22 cellular contexts compared by ENCODE assay signal in the genomic region with DNA sequence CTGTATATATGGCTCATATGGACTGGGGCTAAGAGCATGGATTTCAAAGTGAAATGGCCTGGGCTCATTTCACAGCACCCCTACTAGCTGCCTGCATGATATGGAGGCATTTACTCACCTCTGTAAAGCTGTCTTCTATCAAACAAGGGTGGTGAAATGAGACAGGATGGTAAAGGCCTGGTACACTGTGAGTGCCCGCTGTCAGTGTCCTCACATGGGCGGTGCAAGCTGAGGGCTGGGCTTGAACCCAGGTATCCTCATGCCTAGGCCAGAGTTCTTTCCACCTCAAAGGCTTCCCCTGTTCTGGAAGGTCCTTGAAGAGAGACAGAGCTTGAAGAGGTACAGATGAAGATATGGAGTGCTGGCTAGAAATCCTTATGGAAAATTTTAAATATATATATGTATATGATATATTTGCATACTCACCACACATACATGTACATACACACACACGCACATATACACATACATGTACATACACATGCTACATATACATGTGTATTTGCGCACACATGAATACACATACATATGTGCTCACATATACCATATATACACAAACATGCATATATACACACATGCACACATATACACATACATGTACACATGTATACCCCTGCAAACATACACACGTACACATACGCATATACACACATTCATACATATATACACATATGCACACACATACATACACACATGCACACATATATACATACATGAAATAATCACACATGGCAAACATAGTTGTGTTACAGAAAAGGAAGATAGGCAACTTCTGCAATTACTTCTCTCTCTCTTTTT. TPM values are rescaled to one million over a fixed set of nuclear protein-coding genes. Genes with fewer than 3 reads are reported as not detected.
DNase-seq lines count a peak whose midpoint lies in the region; ATAC-seq and TF ChIP-seq lines count a peak whose summit lies in the region.
"Had no signal": no experiment of that assay in that cellular context is flagged by ENCODE, and none has a peak within 500 bp of the region (broad histone marks: within the 10 kb centered on the region; RNA-seq: fewer than 3 reads in every experiment).

No MANE protein-coding gene starts in this region.

- H2BK5ac ChIP-seq in mesenchymal stem cell (ENCODE audit: low read depth, low read length, poor library complexity, severe bottlenecking), result no peak overlapping the region

- H3K27me3 Mint-ChIP-seq in activated T-helper 1 cell treated with anti-CD3 and anti-CD28 coated beads, Interleukin-12 subunit alpha, Interleukin-12 subunit beta, Interleukin-2, Interleukin-4 antibody, amounts not matched to agents 30 ng/mL and 10 ng/mL and 1 ng/mL, durations not matched to agents 14 hours and 24 hours and 36 hours (ENCODE audit: insufficient read depth), result no peaks in the 10 kb centered on the region

- no peak overlapping the region for H2AFZ ChIP-seq in mesenchymal stem cell (ENCODE audit: low read depth, low read length)
- H2AFZ ChIP-seq: GM23248, parathyroid adenoma had no signal

- peaks cover 48% of the 10 kb centered on the region for H3K36me3 Mint-ChIP-seq in activated T-helper 1 cell treated with anti-CD3 and anti-CD28 coated beads, Interleukin-12 subunit alpha, Interleukin-12 subunit beta, Interleukin-2, Interleukin-4 antibody, amounts not matched to agents 30 ng/mL and 10 ng/mL and 1 ng/mL, durations not matched to agents 14 hours and 24 hours and 36 hours (ENCODE audit: low read depth)

- peak overlapping the region; percentile 90 for H3K27ac Mint-ChIP-seq in activated T-helper 1 cell treated with anti-CD3 and anti-CD28 coated beads, Interleukin-12 subunit alpha, Interleukin-12 subunit beta, Interleukin-2, Interleukin-4 antibody, amounts not matched to agents 30 ng/mL and 10 ng/mL and 1 ng/mL, durations not matched to agents 14 hours and 24 hours and 36 hours
- H3K27ac Mint-ChIP-seq: nephron had no signal

- no peak overlapping the region for H3K4me2 ChIP-seq in mesenchymal stem cell (ENCODE audit: low read length, poor library complexity, severe bottlenecking)

- DNase-seq in cardiac muscle cell (ENCODE audit: low read depth in 1 of 2, low spot score in 1 of 2) (no peak), cardiac septum (ENCODE audit: low spot score) (no peak), mesenchymal stem cell (no peak), aorta (no peak)
- no peak for DNase-seq in activated T-helper 1 cell treated with anti-CD3 and anti-CD28 coated beads, Interleukin-12 subunit alpha, Interleukin-12 subunit beta, Interleukin-2, Interleukin-4 antibody, amounts not matched to agents 30 ng/mL and 10 ng/mL and 1 ng/mL, durations not matched to agents 14 hours and 24 hours and 36 hours (ENCODE audit: low spot score)
- no peak for DNase-seq in stimulated activated naive CD8-positive, alpha-beta T cell treated with anti-CD3 and anti-CD28 coated beads, Interleukin-15, Interleukin-2, amounts not matched to agents 100 U/mL and 50 U/mL, for 24 hours
- DNase-seq: activated naive CD4-positive, alpha-beta T cell treated with anti-CD3 and anti-CD28 coated beads, Interleukin-2, amount 50 U/mL, for 16 hours; activated T-cell treated with anti-CD3 and anti-CD28 coated beads, Interleukin-2, amount 50 U/mL, for 4 hours; cortex of kidney; EL; GM23248; NCI-H1048; NCI-H2029 treated with DMSO at 0.1 percent for 48 hours; NCI-H345; PC-3; right cardiac atrium; stimulated activated CD4-positive, alpha-beta T cell treated with anti-CD3 and anti-CD28 coated beads, Interleukin-15, amount 100 ng/mL, for 24 hours; substantia nigra had no signal

- H2BK15ac ChIP-seq in mesenchymal stem cell (ENCODE audit: low read depth, poor library complexity, severe bottlenecking), result no peak overlapping the region

- H3K4me1 ChIP-seq in cardiac muscle cell (ENCODE audit: low read depth), result peaks cover 59% of the 10 kb centered on the region
- peaks cover 23% of the 10 kb centered on the region for H3K4me1 ChIP-seq in mesenchymal stem cell (ENCODE audit: control insufficient read depth, insufficient read depth, low read depth, low read length)
- peaks cover 2 to 18% of the 10 kb centered on the region in 2 donors for H3K4me1 ChIP-seq in aorta (ENCODE audit: control insufficient read depth in 1 of 2, insufficient read depth in 2 of 2, low read length in 2 of 2)
- H3K4me1 ChIP-seq: parathyroid adenoma had no signal

- H3K36me3 ChIP-seq in cardiac muscle cell, result no peaks in the 10 kb centered on the region
- H3K36me3 ChIP-seq in mesenchymal stem cell (ENCODE audit: control insufficient read depth in 1 of 2, insufficient read depth in 2 of 2, low read depth in 1 of 2, low read length in 2 of 2), result peaks cover 17 to 21% of the 10 kb centered on the region in 2 experiments
- H3K36me3 ChIP-seq in aorta (ENCODE audit: control insufficient read depth in 1 of 2, insufficient read depth in 2 of 2, low read length in 1 of 2), result peaks cover 0 to 6% of the 10 kb centered on the region in 2 donors
- H3K36me3 ChIP-seq: vagina had no signal

- H2BK120ac ChIP-seq in mesenchymal stem cell (ENCODE audit: low read depth, low read length), result no peak overlapping the region

- H4K8ac ChIP-seq in mesenchymal stem cell (ENCODE audit: low read length), result peak overlapping the region; percentile 79

- H3K14ac ChIP-seq in mesenchymal stem cell (ENCODE audit: low read length in 2 of 2), result no peak overlapping the region

- peaks cover 32% of the 10 kb centered on the region for H3K79me1 ChIP-seq in mesenchymal stem cell (replicated peaks; ENCODE audit: low read length, poor library complexity, severe bottlenecking)

- H2AK5ac ChIP-seq in mesenchymal stem cell (ENCODE audit: low read length, severe bottlenecking), result peak overlapping the region; percentile 86

- H3K18ac ChIP-seq in mesenchymal stem cell (ENCODE audit: low read depth in 1 of 2, low read length in 2 of 2), result no peak overlapping the region

- peak overlapping the region in 1 of 2 experiments; percentile 53 for H2BK12ac ChIP-seq in mesenchymal stem cell (ENCODE audit: low read length in 2 of 2)

- no peak overlapping the region for H4K91ac ChIP-seq in mesenchymal stem cell (ENCODE audit: low read length)

- H3K9me3 Mint-ChIP-seq in activated T-helper 1 cell treated with anti-CD3 and anti-CD28 coated beads, Interleukin-12 subunit alpha, Interleukin-12 subunit beta, Interleukin-2, Interleukin-4 antibody, amounts not matched to agents 30 ng/mL and 10 ng/mL and 1 ng/mL, durations not matched to agents 14 hours and 24 hours and 36 hours, result no peaks in the 10 kb centered on the region
- H3K9me3 Mint-ChIP-seq: activated T-cell treated with anti-CD3 and anti-CD28 coated beads, Interleukin-2, amount 50 U/mL, for 4 hours; nephron had no signal

- no peak overlapping the region for H3K23ac ChIP-seq in mesenchymal stem cell (ENCODE audit: low read length in 2 of 2)

- intact Hi-C loops in cardiac septum (cut with DNase I), result loop anchor here (5.0 kb wide), 2 partner anchors 53 to 82 kb away; no protein-coding TSS in a partner anchor
- intact Hi-C loops in activated T-helper 1 cell treated with anti-CD3 and anti-CD28 coated beads, Interleukin-12 subunit alpha, Interleukin-12 subunit beta, Interleukin-2, Interleukin-4 antibody, amounts not matched to agents 30 ng/mL and 10 ng/mL and 1 ng/mL, durations not matched to agents 14 hours and 24 hours and 36 hours (cut with micrococcal nuclease), result loop anchor here (5.0 kb wide), 1 partner anchor 127 kb away; no protein-coding TSS in a partner anchor
- intact Hi-C loops in aorta (cut with DNase I), result no loop called here

- peaks cover 91% of the 10 kb centered on the region for H3K4me1 Mint-ChIP-seq in activated T-helper 1 cell treated with anti-CD3 and anti-CD28 coated beads, Interleukin-12 subunit alpha, Interleukin-12 subunit beta, Interleukin-2, Interleukin-4 antibody, amounts not matched to agents 30 ng/mL and 10 ng/mL and 1 ng/mL, durations not matched to agents 14 hours and 24 hours and 36 hours (ENCODE audit: low read depth)

- TF ChIP-seq CTCF in cardiac muscle cell (IDR thresholded peaks at IDR 0.05; ENCODE audit: low read depth, low read length), result no peak

- H3K9ac ChIP-seq in mesenchymal stem cell (ENCODE audit: low read length), result no peak overlapping the region
- H3K9ac ChIP-seq: GM23248, parathyroid adenoma had no signal

- over 99% methylated on average over 6 of the region's 6 CpGs for WGBS in mesenchymal stem cell
- WGBS in aorta, 2 donors, result 88 to 91% methylated on average over 6 of the region's 6 CpGs

- H3K4me3 Mint-ChIP-seq in activated T-helper 1 cell treated with anti-CD3 and anti-CD28 coated beads, Interleukin-12 subunit alpha, Interleukin-12 subunit beta, Interleukin-2, Interleukin-4 antibody, amounts not matched to agents 30 ng/mL and 10 ng/mL and 1 ng/mL, durations not matched to agents 14 hours and 24 hours and 36 hours, result peak overlapping the region; percentile 46
- H3K4me3 Mint-ChIP-seq: activated T-cell treated with anti-CD3 and anti-CD28 coated beads, Interleukin-2, amount 50 U/mL, for 4 hours; nephron had no signal

- no peak overlapping the region for H3K4me3 ChIP-seq in cardiac muscle cell
- H3K4me3 ChIP-seq in mesenchymal stem cell (ENCODE audit: insufficient read depth in 1 of 2, low read depth in 1 of 2, low read length in 2 of 2), result no peak overlapping the region
- H3K4me3 ChIP-seq in aorta (ENCODE audit: low read length in 2 of 2), result no peak overlapping the region
- H3K4me3 ChIP-seq: GM23248, vagina had no signal

- H3K4ac ChIP-seq in mesenchymal stem cell (ENCODE audit: low read depth in 1 of 2, low read length in 2 of 2), result no peak overlapping the region

- ATAC-seq in aorta (ENCODE audit: low FRiP score), result no peak
- ATAC-seq in stimulated activated naive CD8-positive, alpha-beta T cell treated with anti-CD3 and anti-CD28 coated beads, Interleukin-15, Interleukin-2, amounts not matched to agents 100 U/mL and 50 U/mL, for 24 hours, result no peak
- ATAC-seq in HG03469 (IDR thresholded peaks at IDR 0.05; ENCODE audit: unreplicated experiment), result no peak
- ATAC-seq: activated T-cell treated with anti-CD3 and anti-CD28 coated beads, Interleukin-2, amount 50 U/mL, for 4 hours; PC-3; right cardiac atrium had no signal

- no peaks in the 10 kb centered on the region for H3K27me3 ChIP-seq in cardiac muscle cell
- H3K27me3 ChIP-seq in mesenchymal stem cell (ENCODE audit: control insufficient read depth in 1 of 2, insufficient read depth in 1 of 2, low read length in 2 of 2), result no peaks in the 10 kb centered on the region
- H3K27me3 ChIP-seq in aorta (ENCODE audit: control insufficient read depth in 1 of 2, insufficient read depth in 2 of 2, low read length in 1 of 2), result no peaks in the 10 kb centered on the region
- H3K27me3 ChIP-seq: vagina had no signal

- H3K27ac ChIP-seq in cardiac muscle cell, result peak overlapping the region; percentile 83
- H3K27ac ChIP-seq in mesenchymal stem cell (ENCODE audit: low read length, poor library complexity, severe bottlenecking), result no peak overlapping the region
- peak overlapping the region; percentile 73 to 90 for H3K27ac ChIP-seq in aorta (ENCODE audit: low read depth in 1 of 2, low read length in 2 of 2)
- H3K27ac ChIP-seq: GM23248, parathyroid adenoma had no signal

- H3K9me3 ChIP-seq in cardiac muscle cell (ENCODE audit: low read depth) (no peaks in the 10 kb centered on the region), mesenchymal stem cell (ENCODE audit: control insufficient read depth, low read length) (no peaks in the 10 kb centered on the region), aorta (ENCODE audit: control insufficient read depth, low read length) (no peaks in the 10 kb centered on the region)
- H3K9me3 ChIP-seq: vagina had no signal

RNA-seq across cellular contexts. Expression of a gene that starts 44.7 kb away (rescaled TPM):
- total RNA-seq in cardiac muscle cell (123 and 178 TPM in 2 replicates), cardiac septum (98.7 TPM), aorta (100 to 1,000 TPM; 315 to 605 TPM)
- polyA plus RNA-seq in cardiac muscle cell (153 and 191 TPM in 2 replicates), aorta (100 to 1,000 TPM in 1 of 2 donors, 10 to 100 TPM in 1; 87.7 to 245 TPM)
- 595 and 619 TPM in 2 replicates for total RNA-seq in activated T-helper 1 cell treated with anti-CD3 and anti-CD28 coated beads, Interleukin-12 subunit alpha, Interleukin-12 subunit beta, Interleukin-2, Interleukin-4 antibody, amounts not matched to agents 30 ng/mL and 10 ng/mL and 1 ng/mL, durations not matched to agents 14 hours and 24 hours and 36 hours
- polyA plus RNA-seq in mesenchymal stem cell (2013, experiment 1 of 2), result 96.9 TPM
- polyA plus RNA-seq in mesenchymal stem cell (2013, experiment 2 of 2), result 100 TPM

Comparison
In these comparisons a context has a peak if more than half of its experiments do, and no peak if none do; other contexts are left out.
1. intact Hi-C loops: an anchor here in cardiac septum (5.0 kb wide) and activated T-helper 1 cell treated with anti-CD3 and anti-CD28 coated beads, Interleukin-12 subunit alpha, Interleukin-12 subunit beta, Interleukin-2, Interleukin-4 antibody, amounts not matched to agents 30 ng/mL and 10 ng/mL and 1 ng/mL, durations not matched to agents 14 hours and 24 hours and 36 hours (5.0 kb wide); none called in aorta.